1 cellular context compared by ENCODE assay signal in the genomic region with DNA sequence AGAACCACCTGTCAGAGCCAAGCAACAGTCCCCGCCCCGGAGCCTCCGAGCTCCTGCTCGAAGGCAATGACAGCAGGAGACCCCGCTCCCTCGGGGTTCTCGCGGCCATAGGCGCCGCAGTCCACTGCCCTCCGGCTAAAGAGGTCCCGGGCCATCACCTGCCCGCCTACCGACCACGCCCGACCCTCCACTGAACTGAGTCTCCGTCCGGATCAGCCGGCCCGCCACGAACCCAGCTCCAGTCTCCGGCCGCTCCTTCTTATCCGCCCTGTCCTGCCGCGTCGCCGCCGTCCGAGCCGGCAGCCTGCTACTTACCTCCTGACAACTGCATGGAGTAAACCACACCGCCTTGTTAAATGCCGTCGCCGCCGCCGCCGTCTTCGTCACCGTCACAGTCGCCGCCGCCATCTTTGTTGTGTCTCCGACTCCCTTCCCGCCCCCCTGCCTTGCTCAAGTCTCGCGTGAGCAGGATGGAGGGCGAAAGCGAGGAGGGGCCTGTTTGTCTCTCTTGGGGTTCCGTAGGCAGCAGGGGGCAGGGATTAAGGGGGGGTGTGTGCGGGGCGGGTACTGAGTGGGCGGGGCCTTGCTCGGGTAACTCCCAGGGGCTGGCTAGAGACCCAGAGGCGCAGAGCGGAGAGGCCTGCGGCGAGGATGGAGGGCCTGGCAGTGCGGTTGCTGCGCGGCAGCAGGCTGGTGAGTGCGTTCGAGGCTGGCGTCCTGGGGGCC.
TF ChIP-seq lines count a peak whose summit lies in the region.

TSS of gene ACADSB (plus strand) at position 628 of the 726 bp plus-strand sequence. CDS start at position 652, 24 bp downstream.
A gene with protein sequence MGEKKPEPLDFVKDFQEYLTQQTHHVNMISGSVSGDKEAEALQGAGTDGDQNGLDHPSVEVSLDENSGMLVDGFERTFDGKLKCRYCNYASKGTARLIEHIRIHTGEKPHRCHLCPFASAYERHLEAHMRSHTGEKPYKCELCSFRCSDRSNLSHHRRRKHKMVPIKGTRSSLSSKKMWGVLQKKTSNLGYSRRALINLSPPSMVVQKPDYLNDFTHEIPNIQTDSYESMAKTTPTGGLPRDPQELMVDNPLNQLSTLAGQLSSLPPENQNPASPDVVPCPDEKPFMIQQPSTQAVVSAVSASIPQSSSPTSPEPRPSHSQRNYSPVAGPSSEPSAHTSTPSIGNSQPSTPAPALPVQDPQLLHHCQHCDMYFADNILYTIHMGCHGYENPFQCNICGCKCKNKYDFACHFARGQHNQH (minus strand): TSS at position 417 of the 726 bp plus-strand sequence. CDS start 10,170 bp downstream, outside the sequence.

TF ChIP-seq in HepG2, 621 proteins besides CTCF, POLR2A, EP300 and RAD21 (continued from another document and continues in another):
- TF ChIP-seq, protein P1, sequence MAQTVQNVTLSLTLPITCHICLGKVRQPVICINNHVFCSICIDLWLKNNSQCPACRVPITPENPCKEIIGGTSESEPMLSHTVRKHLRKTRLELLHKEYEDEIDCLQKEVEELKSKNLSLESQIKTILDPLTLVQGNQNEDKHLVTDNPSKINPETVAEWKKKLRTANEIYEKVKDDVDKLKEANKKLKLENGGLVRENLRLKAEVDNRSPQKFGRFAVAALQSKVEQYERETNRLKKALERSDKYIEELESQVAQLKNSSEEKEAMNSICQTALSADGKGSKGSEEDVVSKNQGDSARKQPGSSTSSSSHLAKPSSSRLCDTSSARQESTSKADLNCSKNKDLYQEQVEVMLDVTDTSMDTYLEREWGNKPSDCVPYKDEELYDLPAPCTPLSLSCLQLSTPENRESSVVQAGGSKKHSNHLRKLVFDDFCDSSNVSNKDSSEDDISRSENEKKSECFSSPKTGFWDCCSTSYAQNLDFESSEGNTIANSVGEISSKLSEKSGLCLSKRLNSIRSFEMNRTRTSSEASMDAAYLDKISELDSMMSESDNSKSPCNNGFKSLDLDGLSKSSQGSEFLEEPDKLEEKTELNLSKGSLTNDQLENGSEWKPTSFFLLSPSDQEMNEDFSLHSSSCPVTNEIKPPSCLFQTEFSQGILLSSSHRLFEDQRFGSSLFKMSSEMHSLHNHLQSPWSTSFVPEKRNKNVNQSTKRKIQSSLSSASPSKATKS (CRISPR knock-in tag; IDR thresholded peaks at IDR 0.05), result 0 out of 2 replicates have a peak, but pooled peaks have one; percentile 58
- TF ChIP-seq PCBP2 (optimal IDR thresholded peaks at IDR 0.05; ENCODE audit: low read depth, low read length, poor library complexity, severe bottlenecking), result no peak
- TF ChIP-seq ZMYM2 (CRISPR knock-in tag; IDR thresholded peaks at IDR 0.05), result no peak
- TF ChIP-seq, protein P2, sequence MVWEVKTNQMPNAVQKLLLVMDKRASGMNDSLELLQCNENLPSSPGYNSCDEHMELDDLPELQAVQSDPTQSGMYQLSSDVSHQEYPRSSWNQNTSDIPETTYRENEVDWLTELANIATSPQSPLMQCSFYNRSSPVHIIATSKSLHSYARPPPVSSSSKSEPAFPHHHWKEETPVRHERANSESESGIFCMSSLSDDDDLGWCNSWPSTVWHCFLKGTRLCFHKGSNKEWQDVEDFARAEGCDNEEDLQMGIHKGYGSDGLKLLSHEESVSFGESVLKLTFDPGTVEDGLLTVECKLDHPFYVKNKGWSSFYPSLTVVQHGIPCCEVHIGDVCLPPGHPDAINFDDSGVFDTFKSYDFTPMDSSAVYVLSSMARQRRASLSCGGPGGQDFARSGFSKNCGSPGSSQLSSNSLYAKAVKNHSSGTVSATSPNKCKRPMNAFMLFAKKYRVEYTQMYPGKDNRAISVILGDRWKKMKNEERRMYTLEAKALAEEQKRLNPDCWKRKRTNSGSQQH (CRISPR knock-in tag; IDR thresholded peaks at IDR 0.05; ENCODE audit: low read depth), result peak; percentile 61; the same call in 1 of the 2 replicates
- peak; percentile 66; the same call in 1 of the 2 replicates for TF ChIP-seq HOXD1 (CRISPR knock-in tag; IDR thresholded peaks at IDR 0.05)
- 0 out of 2 replicates have a peak, but pooled peaks have one; percentile 29 for TF ChIP-seq MEIS2 (CRISPR knock-in tag; IDR thresholded peaks at IDR 0.05)
- TF ChIP-seq ZNF281 (CRISPR knock-in tag; IDR thresholded peaks at IDR 0.05; ENCODE audit: borderline replicate concordance), result peak; percentile 89
- TF ChIP-seq SNAI1 (CRISPR knock-in tag; IDR thresholded peaks at IDR 0.05; ENCODE audit: borderline replicate concordance), result peak; percentile 88; the same call in 1 of the 2 replicates
- 0 out of 2 replicates have a peak, but pooled peaks have one; percentile 74 for TF ChIP-seq KLF11 (CRISPR knock-in tag; IDR thresholded peaks at IDR 0.05)
- TF ChIP-seq ZNF550 (CRISPR knock-in tag; IDR thresholded peaks at IDR 0.05; ENCODE audit: borderline replicate concordance), result no peak
- TF ChIP-seq NCOA2 (CRISPR knock-in tag; IDR thresholded peaks at IDR 0.05), result peak; percentile 43
- no peak for TF ChIP-seq ZKSCAN5 (CRISPR knock-in tag; IDR thresholded peaks at IDR 0.05)
- TF ChIP-seq SNRNP70 (IDR thresholded peaks at IDR 0.05; ENCODE audit: low read depth, low read length), result no peak
- TF ChIP-seq PHF21A (CRISPR knock-in tag; IDR thresholded peaks at IDR 0.05), result peak; percentile 40; the same call in 1 of the 2 replicates
- TF ChIP-seq ZNF672 (CRISPR knock-in tag; IDR thresholded peaks at IDR 0.05), result no peak
- no peak for TF ChIP-seq ZFP62 (CRISPR knock-in tag; IDR thresholded peaks at IDR 0.05)
- TF ChIP-seq, protein P3, sequence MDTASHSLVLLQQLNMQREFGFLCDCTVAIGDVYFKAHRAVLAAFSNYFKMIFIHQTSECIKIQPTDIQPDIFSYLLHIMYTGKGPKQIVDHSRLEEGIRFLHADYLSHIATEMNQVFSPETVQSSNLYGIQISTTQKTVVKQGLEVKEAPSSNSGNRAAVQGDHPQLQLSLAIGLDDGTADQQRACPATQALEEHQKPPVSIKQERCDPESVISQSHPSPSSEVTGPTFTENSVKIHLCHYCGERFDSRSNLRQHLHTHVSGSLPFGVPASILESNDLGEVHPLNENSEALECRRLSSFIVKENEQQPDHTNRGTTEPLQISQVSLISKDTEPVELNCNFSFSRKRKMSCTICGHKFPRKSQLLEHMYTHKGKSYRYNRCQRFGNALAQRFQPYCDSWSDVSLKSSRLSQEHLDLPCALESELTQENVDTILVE (CRISPR knock-in tag; IDR thresholded peaks at IDR 0.05), result peak; percentile 58; the same call in 1 of the 2 replicates
- TF ChIP-seq GATAD2A (CRISPR knock-in tag; IDR thresholded peaks at IDR 0.05), result peak; percentile 66
- peak; percentile 23; the same call in 1 of the 2 replicates for TF ChIP-seq ZNF441 (CRISPR knock-in tag; IDR thresholded peaks at IDR 0.05; ENCODE audit: borderline replicate concordance)
- TF ChIP-seq ZNF607 (CRISPR knock-in tag; IDR thresholded peaks at IDR 0.05; ENCODE audit: borderline replicate concordance), result peak; percentile 73; the same call in 1 of the 2 replicates
- peak; percentile 66; the same call in 1 of the 2 replicates for TF ChIP-seq ATF2 (CRISPR knock-in tag; IDR thresholded peaks at IDR 0.05)
- peak; percentile 53; the same call in 1 of the 2 replicates for TF ChIP-seq TOPORS (CRISPR knock-in tag; IDR thresholded peaks at IDR 0.05)
- TF ChIP-seq SATB2 (CRISPR knock-in tag; IDR thresholded peaks at IDR 0.05), result peak; percentile 25; the same call in 1 of the 2 replicates
- TF ChIP-seq ZNF138 (CRISPR knock-in tag; IDR thresholded peaks at IDR 0.05; ENCODE audit: low read depth), result peak; percentile 69; the same call in 1 of the 2 replicates
- peak; percentile 92 for TF ChIP-seq THAP11 (CRISPR knock-in tag; IDR thresholded peaks at IDR 0.05)
- peak; percentile 79; the same call in 1 of the 2 replicates for TF ChIP-seq TFDP2 (CRISPR knock-in tag; IDR thresholded peaks at IDR 0.05)
- TF ChIP-seq MZF1 (CRISPR knock-in tag; IDR thresholded peaks at IDR 0.05; ENCODE audit: borderline replicate concordance), result no peak; the same call in 1 of the 2 replicates
- TF ChIP-seq, protein P4, sequence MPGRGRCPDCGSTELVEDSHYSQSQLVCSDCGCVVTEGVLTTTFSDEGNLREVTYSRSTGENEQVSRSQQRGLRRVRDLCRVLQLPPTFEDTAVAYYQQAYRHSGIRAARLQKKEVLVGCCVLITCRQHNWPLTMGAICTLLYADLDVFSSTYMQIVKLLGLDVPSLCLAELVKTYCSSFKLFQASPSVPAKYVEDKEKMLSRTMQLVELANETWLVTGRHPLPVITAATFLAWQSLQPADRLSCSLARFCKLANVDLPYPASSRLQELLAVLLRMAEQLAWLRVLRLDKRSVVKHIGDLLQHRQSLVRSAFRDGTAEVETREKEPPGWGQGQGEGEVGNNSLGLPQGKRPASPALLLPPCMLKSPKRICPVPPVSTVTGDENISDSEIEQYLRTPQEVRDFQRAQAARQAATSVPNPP (CRISPR knock-in tag; IDR thresholded peaks at IDR 0.05), result peak; percentile 20; the same call in 1 of the 2 replicates
- TF ChIP-seq MED13 (CRISPR knock-in tag; IDR thresholded peaks at IDR 0.05), result no peak; the same call in 1 of the 2 replicates
- TF ChIP-seq AGO1 (IDR thresholded peaks at IDR 0.05; ENCODE audit: low read depth, low read length, poor library complexity, severe bottlenecking), result peak; percentile 43
- TF ChIP-seq ZFP41 (CRISPR knock-in tag; IDR thresholded peaks at IDR 0.05; ENCODE audit: borderline replicate concordance), result no peak
- TF ChIP-seq, protein P5, sequence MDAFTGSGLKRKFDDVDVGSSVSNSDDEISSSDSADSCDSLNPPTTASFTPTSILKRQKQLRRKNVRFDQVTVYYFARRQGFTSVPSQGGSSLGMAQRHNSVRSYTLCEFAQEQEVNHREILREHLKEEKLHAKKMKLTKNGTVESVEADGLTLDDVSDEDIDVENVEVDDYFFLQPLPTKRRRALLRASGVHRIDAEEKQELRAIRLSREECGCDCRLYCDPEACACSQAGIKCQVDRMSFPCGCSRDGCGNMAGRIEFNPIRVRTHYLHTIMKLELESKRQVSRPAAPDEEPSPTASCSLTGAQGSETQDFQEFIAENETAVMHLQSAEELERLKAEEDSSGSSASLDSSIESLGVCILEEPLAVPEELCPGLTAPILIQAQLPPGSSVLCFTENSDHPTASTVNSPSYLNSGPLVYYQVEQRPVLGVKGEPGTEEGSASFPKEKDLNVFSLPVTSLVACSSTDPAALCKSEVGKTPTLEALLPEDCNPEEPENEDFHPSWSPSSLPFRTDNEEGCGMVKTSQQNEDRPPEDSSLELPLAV (CRISPR knock-in tag; conservative IDR thresholded peaks at IDR 0.05; ENCODE audit: low read depth), result 0 out of 2 replicates have a peak, but pooled peaks have one; percentile 55
- peak; percentile 71; the same call in 1 of the 2 replicates for TF ChIP-seq ZNF790 (CRISPR knock-in tag; IDR thresholded peaks at IDR 0.05; ENCODE audit: borderline replicate concordance)
- TF ChIP-seq TBX2 (CRISPR knock-in tag; IDR thresholded peaks at IDR 0.05; ENCODE audit: borderline replicate concordance), result peak; percentile 8; the same call in 1 of the 2 replicates
- TF ChIP-seq SPEN (CRISPR knock-in tag; IDR thresholded peaks at IDR 0.05; ENCODE audit: low read depth), result peak; percentile 83
- TF ChIP-seq, protein P6, sequence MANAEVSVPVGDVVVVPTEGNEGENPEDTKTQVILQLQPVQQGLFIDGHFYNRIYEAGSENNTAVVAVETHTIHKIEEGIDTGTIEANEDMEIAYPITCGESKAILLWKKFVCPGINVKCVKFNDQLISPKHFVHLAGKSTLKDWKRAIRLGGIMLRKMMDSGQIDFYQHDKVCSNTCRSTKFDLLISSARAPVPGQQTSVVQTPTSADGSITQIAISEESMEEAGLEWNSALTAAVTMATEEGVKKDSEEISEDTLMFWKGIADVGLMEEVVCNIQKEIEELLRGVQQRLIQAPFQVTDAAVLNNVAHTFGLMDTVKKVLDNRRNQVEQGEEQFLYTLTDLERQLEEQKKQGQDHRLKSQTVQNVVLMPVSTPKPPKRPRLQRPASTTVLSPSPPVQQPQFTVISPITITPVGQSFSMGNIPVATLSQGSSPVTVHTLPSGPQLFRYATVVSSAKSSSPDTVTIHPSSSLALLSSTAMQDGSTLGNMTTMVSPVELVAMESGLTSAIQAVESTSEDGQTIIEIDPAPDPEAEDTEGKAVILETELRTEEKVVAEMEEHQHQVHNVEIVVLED (CRISPR knock-in tag; IDR thresholded peaks at IDR 0.05; ENCODE audit: borderline replicate concordance), result peak; percentile 33; the same call in 1 of the 2 replicates
- peak; percentile 97 for TF ChIP-seq YY1 (IDR thresholded peaks at IDR 0.05; ENCODE audit: insufficient read depth, insufficient replicate concordance, low read depth, low read length)
- peak; percentile 96 for TF ChIP-seq MAZ (IDR thresholded peaks at IDR 0.05; ENCODE audit: borderline replicate concordance, low read depth, low read length)
- TF ChIP-seq MAZ (CRISPR knock-in tag; IDR thresholded peaks at IDR 0.05; ENCODE audit: low read depth), result peak; percentile 73; the same call in 1 of the 2 replicates
- no peak for TF ChIP-seq PHB2 (IDR thresholded peaks at IDR 0.05; ENCODE audit: partially characterized antibody)
